8 cellular contexts compared by ENCODE assay signal in the genomic region with DNA sequence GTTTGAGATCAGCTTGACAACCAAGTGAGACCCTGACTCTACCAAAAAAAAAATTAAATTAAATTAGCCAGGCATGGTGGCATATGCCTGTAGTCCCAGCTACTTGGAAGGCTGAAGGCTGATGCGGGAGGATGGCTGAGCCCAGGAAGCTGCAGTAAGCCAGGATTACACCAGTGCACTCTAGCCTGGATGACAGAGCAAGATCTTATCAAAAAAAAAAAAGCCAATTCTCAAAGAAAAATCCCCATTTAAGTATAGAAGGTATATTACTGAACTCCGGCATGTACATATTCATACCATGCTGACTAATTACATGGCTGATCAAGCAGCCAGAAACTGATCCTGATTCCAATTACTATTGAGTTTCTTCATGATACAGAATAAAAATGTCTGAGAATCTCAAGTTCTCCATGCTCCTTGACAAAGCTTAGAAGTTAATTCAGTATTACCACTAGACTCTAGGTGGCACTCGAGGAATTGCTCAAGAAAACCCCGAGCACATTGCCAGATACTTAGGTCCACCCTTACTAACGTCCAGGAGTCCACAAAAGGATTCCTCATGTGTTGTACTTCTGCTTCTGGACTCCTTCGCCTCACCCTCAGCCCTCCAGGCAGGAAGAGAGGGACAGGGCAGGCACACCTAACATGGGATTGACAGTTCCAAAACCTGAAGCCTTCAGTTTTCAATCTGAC.
A peak's percentile ranks its signal among the peaks of the same experiment; 100 is the strongest.
DNase-seq lines count a peak whose midpoint lies in the region; ATAC-seq, FAIRE-seq and TF ChIP-seq lines count a peak whose summit lies in the region.

No MANE protein-coding gene starts in this region.

- peaks cover 0 to 6% (median 0%) of the 10 kb centered on the region in 4 donors for H3K4me1 ChIP-seq in Peyer's patch
- H3K4me1 ChIP-seq in esophagus muscularis mucosa, result peaks cover 8 to 42% (median 31%) of the 10 kb centered on the region in 4 donors

- peak; percentile 71 for ATAC-seq in HG03354 (IDR thresholded peaks at IDR 0.05; ENCODE audit: poor library complexity, severe bottlenecking, unreplicated experiment)
- peak; percentile 85 for ATAC-seq in omental fat pad (ENCODE audit: low FRiP score)

- no peaks in the 10 kb centered on the region for H3K9me3 ChIP-seq in Peyer's patch
- no peaks in the 10 kb centered on the region for H3K9me3 ChIP-seq in esophagus muscularis mucosa

- H3K27ac ChIP-seq in C4-2B, result no peak overlapping the region
- H3K27ac ChIP-seq in Peyer's patch, result no peak overlapping the region
- no peak overlapping the region for H3K27ac ChIP-seq in esophagus muscularis mucosa (replicated peaks in 1 of 4)

- no peak for TF ChIP-seq EP300 in esophagus muscularis mucosa (IDR thresholded peaks at IDR 0.05)

- H3K4me3 ChIP-seq in Peyer's patch, result no peak overlapping the region
- H3K4me3 ChIP-seq in esophagus muscularis mucosa, result no peak overlapping the region

- H3K27me3 ChIP-seq in Peyer's patch (no peaks in the 10 kb centered on the region), esophagus muscularis mucosa (no peaks in the 10 kb centered on the region)

- FAIRE-seq in GM19239 (lab: Jason Lieb, UNC), result peak; percentile 94

- WGBS in esophagus muscularis mucosa, result 26% methylated on average over 6 of the region's 6 CpGs

- DNase-seq in GM19239 (ENCODE audit: insufficient read length, low spot score) (peak; percentile 22), Peyer's patch (peak in 1 of 3 donors; percentile 57), esophagus muscularis mucosa (ENCODE audit: extremely low spot score) (no peak), omental fat pad (ENCODE audit: low spot score) (no peak)
- no peak for DNase-seq in stimulated activated CD4-positive, alpha-beta T cell treated with anti-CD3 and anti-CD28 coated beads, Interleukin-4, amount 100 ng/mL, for 4 hours
- no peak for DNase-seq in activated CD4-positive, alpha-beta T cell treated with anti-CD3 and anti-CD28 coated beads, Interleukin-2, amount 50 U/mL, for 48 hours

- TF ChIP-seq POLR2A in Peyer's patch (IDR thresholded peaks at IDR 0.05) (no peak), esophagus muscularis mucosa (IDR thresholded peaks at IDR 0.05; ENCODE audit: low read depth) (no peak)

- no peaks in the 10 kb centered on the region for H3K36me3 ChIP-seq in Peyer's patch
- H3K36me3 ChIP-seq in esophagus muscularis mucosa, result no peaks in the 10 kb centered on the region

- intact Hi-C loops in esophagus muscularis mucosa (cut with DNase I), result loop anchor here (5.0 to 10.0 kb wide), 2 partner anchors 141 to 299 kb away; no protein-coding TSS in a partner anchor

- TF ChIP-seq CTCF in C4-2B (conservative IDR thresholded peaks at IDR 0.05) (peak; percentile 83), Peyer's patch (IDR thresholded peaks at IDR 0.05) (peak in 4 of 6 experiments; percentile 31 to 77 (median 74)), esophagus muscularis mucosa (IDR thresholded peaks at IDR 0.05) (peak; percentile 61 to 79 (median 65)), omental fat pad (IDR thresholded peaks at IDR 0.05) (no peak)

Comparison
In these comparisons a context has a peak if more than half of its experiments do, and no peak if none do; other contexts are left out.
1. CTCF ChIP-seq: peak in C4-2B (single experiment), Peyer's patch (4 of 6) and esophagus muscularis mucosa (3 of 3); none in omental fat pad (0 of 3).